Comparison of ENCODE assay signal across 8 cellular contexts in the genomic region with DNA sequence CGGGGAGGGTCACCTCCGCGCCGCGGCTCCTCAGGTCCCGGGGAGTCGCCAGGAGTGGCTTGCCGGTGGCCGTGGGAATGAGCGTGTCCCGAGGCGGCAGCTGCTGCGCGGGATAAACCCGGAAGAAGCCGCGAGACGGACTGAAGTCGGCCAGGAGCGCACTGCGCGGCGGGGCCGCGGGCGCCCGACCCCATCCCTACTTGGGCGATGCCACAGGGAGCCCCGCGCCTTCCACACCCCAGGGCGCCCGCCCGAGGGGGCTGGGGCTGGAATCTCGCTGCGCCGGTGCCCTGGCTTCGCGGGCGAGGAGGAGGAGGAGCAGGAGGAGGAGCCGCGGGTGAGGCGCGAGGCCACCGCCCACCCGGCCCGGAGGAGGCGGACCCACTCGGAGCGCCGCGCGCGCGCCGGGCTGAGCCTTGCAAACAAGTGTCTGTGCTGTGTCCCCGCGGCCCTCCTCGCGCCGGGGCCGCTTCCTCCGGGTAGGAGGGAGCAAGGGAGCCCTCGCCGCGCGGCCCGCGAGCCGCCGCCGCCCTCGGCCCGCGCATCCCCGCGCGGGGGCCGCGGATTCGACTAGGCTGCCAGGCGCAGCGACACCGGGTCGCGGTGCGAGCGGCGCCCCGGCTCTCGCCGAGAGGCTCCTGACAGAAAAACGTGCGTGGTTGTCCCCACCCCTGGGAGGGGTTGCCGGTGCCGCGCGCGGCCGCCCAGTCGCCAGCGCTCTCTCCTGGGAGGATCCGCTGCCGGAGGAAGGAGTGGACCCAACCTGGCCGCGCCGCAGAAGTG. TPM values are rescaled to one million over a fixed set of nuclear protein-coding genes. Genes with fewer than 3 reads are reported as not detected.
DNase-seq lines count a peak whose midpoint lies in the region; ATAC-seq and TF ChIP-seq lines count a peak whose summit lies in the region.

TSS of gene ZDHHC14 (plus strand) at position 412 of the 783 bp plus-strand sequence.

- H3K9me3 ChIP-seq in left lung = no peaks in the 10 kb centered on the region

- ATAC-seq in GM19025 (IDR thresholded peaks at IDR 0.05; ENCODE audit: low read depth, unreplicated experiment) (peak; percentile 78), HG03196 (IDR thresholded peaks at IDR 0.05; ENCODE audit: unreplicated experiment) (peak; percentile 79), left lung (peak; percentile 92)

- no peaks in the 10 kb centered on the region for H3K36me3 ChIP-seq in left lung

- peak; percentile 90 to 91 for DNase-seq in AML-193 (lab: John Stamatoyannopoulos, UW)
- peak; percentile 86 to 88 for DNase-seq in NCI-H524 (lab: John Stamatoyannopoulos, UW)
- peak; percentile 86 for DNase-seq in activated CD4-positive, alpha-beta T cell treated with anti-CD3 and anti-CD28 coated beads, Interleukin-2, amount 50 U/mL, for 1 hour
- DNase-seq in dedifferentiated amniotic fluid mesenchymal stem cell (ENCODE audit: extremely low spot score) = peak; percentile 80
- DNase-seq in left lung = peak; percentile 92 to 98
- DNase-seq in stimulated activated CD4-positive, alpha-beta T cell treated with anti-CD3 and anti-CD28 coated beads, Interleukin-2, amount 100 ng/mL, for 4 hours (ENCODE audit: low read depth) = peak; percentile 88

- H3K4me3 ChIP-seq in left lung = peak within 1 kb of the TSS; percentile 70 to 96

- H3K27me3 ChIP-seq in left lung = no peaks in the 10 kb centered on the region

- peak within 1 kb of the TSS; percentile 91 to 92 for H3K27ac ChIP-seq in left lung

- intact Hi-C loops in left lung (cut with DNase I) = no loop called here

- no peak for TF ChIP-seq CTCF in left lung (IDR thresholded peaks at IDR 0.05)

- H3K4me1 ChIP-seq in left lung = peaks cover 11 to 20% of the 10 kb centered on the region in 2 donors

RNA-seq across cellular contexts. Expression of gene ZDHHC14, which starts in this region (rescaled TPM):
- total RNA-seq in left lung = 1 to 10 TPM; 8.2 to 9.6 TPM

Comparison
In these comparisons a context has a peak if more than half of its experiments do, and no peak if none do; other contexts are left out.
1. Peak in every context shown above with its lines: DNase-seq, ATAC-seq, H3K4me3 ChIP-seq and H3K27ac ChIP-seq.